1 cellular context compared by ENCODE assay signal in the genomic region with DNA sequence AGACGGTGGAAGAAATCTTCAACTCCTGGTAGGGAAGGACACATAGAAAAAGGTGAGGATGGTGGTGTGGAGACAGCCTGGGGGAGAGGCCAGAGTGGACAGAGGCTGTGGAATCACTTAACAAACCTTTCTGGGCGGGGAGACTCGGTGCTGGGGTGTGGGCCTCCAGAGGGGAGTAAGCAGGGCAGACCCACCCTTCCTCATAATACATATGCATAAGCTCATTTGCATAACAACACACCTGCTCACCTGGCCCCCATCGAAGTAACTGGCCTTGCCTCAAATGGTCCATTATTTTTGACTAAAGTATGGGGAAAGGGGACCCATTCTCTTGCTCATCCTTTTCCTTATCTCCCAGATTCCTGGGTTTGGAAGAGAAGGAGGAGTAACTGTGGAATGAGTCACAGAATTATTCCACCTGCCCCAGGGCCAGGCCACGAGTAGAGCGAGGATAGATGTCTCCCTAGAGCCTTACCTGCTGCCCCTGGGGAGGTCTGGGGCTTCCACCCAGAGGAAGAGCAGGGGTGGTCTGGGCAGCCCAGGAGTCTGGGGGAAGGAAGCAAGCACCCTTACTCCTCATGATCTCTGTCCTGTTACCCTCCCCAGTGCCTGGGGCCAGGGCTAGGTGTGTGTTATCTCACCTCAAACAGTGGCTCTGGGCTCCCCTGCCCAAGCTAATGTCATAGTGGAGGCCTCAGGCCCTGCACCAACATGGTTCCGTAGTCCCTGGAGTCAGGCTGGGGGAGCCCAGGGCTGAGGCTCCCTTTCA.
TF ChIP-seq lines count a peak whose summit lies in the region.

No MANE protein-coding gene starts in this region.

TF ChIP-seq in HEK293, 187 proteins besides CTCF, POLR2A, EP300 and RAD21:
- TF ChIP-seq ZNF239 (tag by site-specific recombination; IDR thresholded peaks at IDR 0.05) (no peak), ZBTB20 (tag by site-specific recombination; IDR thresholded peaks at IDR 0.05) (peak; percentile 70; the same call in 1 of the 2 replicates), ZBTB17 (tag by site-specific recombination; IDR thresholded peaks at IDR 0.05) (peak; percentile 34; the same call in 1 of the 2 replicates), ZNF623 (tag by site-specific recombination; IDR thresholded peaks at IDR 0.05) (no peak), SETDB1 (IDR thresholded peaks at IDR 0.05; ENCODE audit: insufficient read length, low read length) (no peak), ZNF280D (tag by site-specific recombination; IDR thresholded peaks at IDR 0.05) (no peak), EGR2 (tag by site-specific recombination; IDR thresholded peaks at IDR 0.05; ENCODE audit: low read depth) (no peak), KLF1 (tag by site-specific recombination; IDR thresholded peaks at IDR 0.05) (peak; percentile 34; the same call in 1 of the 2 replicates)
- TF ChIP-seq, protein P1, sequence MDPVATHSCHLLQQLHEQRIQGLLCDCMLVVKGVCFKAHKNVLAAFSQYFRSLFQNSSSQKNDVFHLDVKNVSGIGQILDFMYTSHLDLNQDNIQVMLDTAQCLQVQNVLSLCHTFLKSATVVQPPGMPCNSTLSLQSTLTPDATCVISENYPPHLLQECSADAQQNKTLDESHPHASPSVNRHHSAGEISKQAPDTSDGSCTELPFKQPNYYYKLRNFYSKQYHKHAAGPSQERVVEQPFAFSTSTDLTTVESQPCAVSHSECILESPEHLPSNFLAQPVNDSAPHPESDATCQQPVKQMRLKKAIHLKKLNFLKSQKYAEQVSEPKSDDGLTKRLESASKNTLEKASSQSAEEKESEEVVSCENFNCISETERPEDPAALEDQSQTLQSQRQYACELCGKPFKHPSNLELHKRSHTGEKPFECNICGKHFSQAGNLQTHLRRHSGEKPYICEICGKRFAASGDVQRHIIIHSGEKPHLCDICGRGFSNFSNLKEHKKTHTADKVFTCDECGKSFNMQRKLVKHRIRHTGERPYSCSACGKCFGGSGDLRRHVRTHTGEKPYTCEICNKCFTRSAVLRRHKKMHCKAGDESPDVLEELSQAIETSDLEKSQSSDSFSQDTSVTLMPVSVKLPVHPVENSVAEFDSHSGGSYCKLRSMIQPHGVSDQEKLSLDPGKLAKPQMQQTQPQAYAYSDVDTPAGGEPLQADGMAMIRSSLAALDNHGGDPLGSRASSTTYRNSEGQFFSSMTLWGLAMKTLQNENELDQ (tag by site-specific recombination; IDR thresholded peaks at IDR 0.05; ENCODE audit: low read depth): no peak
